8 cellular contexts compared by ENCODE assay signal in genomic region chr4:147780137-147780777, GRCh38. TPM values are rescaled to one million over a fixed set of nuclear protein-coding genes. Genes with fewer than 3 reads are reported as not detected.
DNase-seq lines count a peak whose midpoint lies in the region; ATAC-seq and TF ChIP-seq lines count a peak whose summit lies in the region.

No MANE protein-coding gene starts in this region.

- no peaks in the 10 kb centered on the region for H3K9me3 ChIP-seq in lung (ENCODE audit: control insufficient read depth in 2 of 2, insufficient read depth in 1 of 2, low read length in 1 of 2)

- no peak overlapping the region for H3K4me3 ChIP-seq in lung

- peak overlapping the region in 1 of 2 donors; percentile 20 for H3K27ac ChIP-seq in lung (ENCODE audit: low read depth in 1 of 2, low read length in 1 of 2)

- WGBS in lung, 2 donors = 33 to 65% methylated on average over 7 of the region's 7 CpGs

- TF ChIP-seq CTCF in lung (IDR thresholded peaks at IDR 0.05; ENCODE audit: control extremely low read depth, extremely low read depth) = no peak

- DNase-seq in lung (ENCODE audit: low spot score) = no peak
- DNase-seq in NCI-H146 treated with DMSO at 0.1 percent for 48 hours (lab: John Stamatoyannopoulos, UW; ENCODE audit: unreplicated experiment) = no peak
- DNase-seq in islet precursor cell = no peak
- no peak for DNase-seq in 8988T
- no peak for DNase-seq in superior temporal gyrus (ENCODE audit: extremely low spot score)

- peak; percentile 72 for ATAC-seq in GM18498 (IDR thresholded peaks at IDR 0.05; ENCODE audit: unreplicated experiment)
- ATAC-seq in GM21515 (IDR thresholded peaks at IDR 0.05; ENCODE audit: unreplicated experiment) = peak; percentile 68
- peak; percentile 49 for ATAC-seq in HG03571 (IDR thresholded peaks at IDR 0.05; ENCODE audit: unreplicated experiment)
- ATAC-seq in lung (ENCODE audit: insufficient read depth, low FRiP score) = peak; percentile 30

- H3K4me1 ChIP-seq in lung (ENCODE audit: control insufficient read depth in 2 of 2, insufficient read depth in 2 of 2, low read length in 2 of 2) = peaks cover 4 to 23% of the 10 kb centered on the region in 2 donors

- no peaks in the 10 kb centered on the region for H3K27me3 ChIP-seq in lung (ENCODE audit: control insufficient read depth, insufficient read depth)

- no peaks in the 10 kb centered on the region for H3K36me3 ChIP-seq in lung (ENCODE audit: control insufficient read depth in 2 of 2, insufficient read depth in 2 of 2, low read length in 2 of 2)

RNA-seq across cellular contexts. Expression of gene ARHGAP10, which starts 48.4 kb away (rescaled TPM):
- total RNA-seq in lung = 10 to 100 TPM; 23.6 to 25.0 TPM
- 10 to 100 TPM in 1 of 2 donors, 1 to 10 TPM in 1; 9.1 to 11.4 TPM for polyA plus RNA-seq in lung
